Comparison of ENCODE assay signal across 1 cellular context in genomic region chr1:182599339-182599738, GRCh38.
TF ChIP-seq lines count a peak whose summit lies in the region.

No MANE protein-coding gene starts in this region.

TF ChIP-seq in H1, 55 proteins besides CTCF, POLR2A, EP300 and RAD21:
- no peak for TF ChIP-seq CBX8 (IDR thresholded peaks at IDR 0.05; ENCODE audit: borderline replicate concordance, low read depth, low read length)
- no peak for TF ChIP-seq CHD2 (IDR thresholded peaks at IDR 0.05; ENCODE audit: low read length)
- no peak for TF ChIP-seq MAX (IDR thresholded peaks at IDR 0.05)
- TF ChIP-seq SIX5 (IDR thresholded peaks at IDR 0.05; ENCODE audit: low read depth, low read length): no peak
- TF ChIP-seq POU5F1 (IDR thresholded peaks at IDR 0.05; ENCODE audit: low read depth, low read length): no peak
- no peak for TF ChIP-seq RNF2 (IDR thresholded peaks at IDR 0.05; ENCODE audit: borderline replicate concordance, low read depth, low read length, missing control alignments, poor library complexity, severe bottlenecking)
- TF ChIP-seq TEAD4 (IDR thresholded peaks at IDR 0.05; ENCODE audit: low read depth, low read length): no peak
- no peak for TF ChIP-seq ASH2L (IDR thresholded peaks at IDR 0.05; ENCODE audit: low read length)
- no peak for TF ChIP-seq SAP30 (IDR thresholded peaks at IDR 0.05; ENCODE audit: insufficient read depth, insufficient replicate concordance, low read length)
- no peak for TF ChIP-seq TAF1 (IDR thresholded peaks at IDR 0.05; ENCODE audit: low read depth, low read length)
- no peak for TF ChIP-seq GTF2F1 (IDR thresholded peaks at IDR 0.05; ENCODE audit: borderline replicate concordance, low read depth, low read length)
- no peak for TF ChIP-seq ZNF274 (IDR thresholded peaks at IDR 0.05; ENCODE audit: borderline replicate concordance, extremely low read depth, low read length)
- TF ChIP-seq KDM5A (IDR thresholded peaks at IDR 0.05; ENCODE audit: low read length): no peak
- TF ChIP-seq FOSL1 (IDR thresholded peaks at IDR 0.05; ENCODE audit: insufficient read depth, low read depth, low read length): no peak
